Comparison of ENCODE assay signal across 10 cellular contexts in genomic region chr10:13758302-13758701, GRCh38.
DNase-seq lines count a peak whose midpoint lies in the region; ATAC-seq, FAIRE-seq and TF ChIP-seq lines count a peak whose summit lies in the region.
"Had no signal": no experiment of that assay in that cellular context is flagged by ENCODE, and none has a peak within 500 bp of the region (broad histone marks: within the 10 kb centered on the region; RNA-seq: fewer than 3 reads in every experiment).

No MANE protein-coding gene starts in this region.

- H3K36me3 ChIP-seq in HUES48 (ENCODE audit: control insufficient read depth, insufficient read depth, low read length): no peaks in the 10 kb centered on the region
- H3K36me3 ChIP-seq in bronchial epithelial cell (ENCODE audit: control insufficient read depth, insufficient read depth, low read length): no peaks in the 10 kb centered on the region
- peaks cover 24% of the 10 kb centered on the region for H3K36me3 ChIP-seq in mesodermal cell (ENCODE audit: control insufficient read depth, insufficient read depth, low read length)
- H3K36me3 ChIP-seq: tibial nerve had no signal

- H3K9me3 Mint-ChIP-seq in activated T-helper 17 cell treated with anti-CD3 and anti-CD28 coated beads, Interleukin-2, amount 50 U/mL, for 72 hours: no peaks in the 10 kb centered on the region

- no peak overlapping the region for H3K4me3 ChIP-seq in HUES48 (ENCODE audit: low read depth, low read length)
- H3K4me3 ChIP-seq in bronchial epithelial cell (ENCODE audit: low read depth, low read length): no peak overlapping the region
- H3K4me3 ChIP-seq in mesodermal cell (ENCODE audit: extremely low read depth, insufficient read depth, low read length, poor library complexity, severe bottlenecking): no peak overlapping the region
- H3K4me3 ChIP-seq: tibial nerve had no signal

- H3K9me3 ChIP-seq in HUES48 (ENCODE audit: control insufficient read depth, insufficient read depth, low read length) (no peaks in the 10 kb centered on the region), mesodermal cell (ENCODE audit: control insufficient read depth, low read length) (no peaks in the 10 kb centered on the region)
- H3K9me3 ChIP-seq: tibial nerve had no signal

- H3K4me1 ChIP-seq in HUES48 (ENCODE audit: control insufficient read depth, insufficient read depth, low read length) (peaks cover 26% of the 10 kb centered on the region), mesodermal cell (ENCODE audit: control insufficient read depth, insufficient read depth, low read length, poor library complexity, severe bottlenecking) (peaks cover 26% of the 10 kb centered on the region)

- peaks cover 3% of the 10 kb centered on the region for H3K27me3 Mint-ChIP-seq in activated T-helper 17 cell treated with anti-CD3 and anti-CD28 coated beads, Interleukin-2, amount 50 U/mL, for 72 hours

- H3K4me3 Mint-ChIP-seq in activated T-helper 17 cell treated with anti-CD3 and anti-CD28 coated beads, Interleukin-2, amount 50 U/mL, for 72 hours: no peak overlapping the region

- ATAC-seq in activated T-helper 17 cell treated with anti-CD3 and anti-CD28 coated beads, Interleukin-2, amount 50 U/mL, for 72 hours (replicated peaks): no peak
- no peak for ATAC-seq in left lobe of liver

- H3K27me3 ChIP-seq in HUES48 (ENCODE audit: control insufficient read depth, insufficient read depth, low read length): no peaks in the 10 kb centered on the region
- no peaks in the 10 kb centered on the region for H3K27me3 ChIP-seq in bronchial epithelial cell (ENCODE audit: control insufficient read depth, insufficient read depth, low read length)
- H3K27me3 ChIP-seq: tibial nerve had no signal

- no peak for TF ChIP-seq CTCF in bronchial epithelial cell (IDR thresholded peaks at IDR 0.05; ENCODE audit: insufficient read depth, low read length, severe bottlenecking)

- H3K36me3 Mint-ChIP-seq in activated T-helper 17 cell treated with anti-CD3 and anti-CD28 coated beads, Interleukin-2, amount 50 U/mL, for 72 hours (ENCODE audit: low read depth): no peaks in the 10 kb centered on the region

- H3K9ac ChIP-seq in HUES48 (ENCODE audit: low read depth, low read length): no peak overlapping the region

- peak; percentile 85 for DNase-seq in DMS 273 (lab: John Stamatoyannopoulos, UW; ENCODE audit: unreplicated experiment)
- peak; percentile 92 for DNase-seq in bronchial epithelial cell (ENCODE audit: low read depth)
- DNase-seq in left lobe of liver (ENCODE audit: low spot score): no peak
- no peak for DNase-seq in NCI-H1436 treated with DMSO at 0.1 percent for 48 hours (lab: John Stamatoyannopoulos, UW)
- DNase-seq in medulla oblongata (ENCODE audit: extremely low spot score): no peak
- DNase-seq: NCI-H187 treated with DMSO at 0.1 percent for 48 hours had no signal

- peak overlapping the region; percentile 77 for H3K27ac ChIP-seq in HUES48 (ENCODE audit: low read depth, low read length)
- peak overlapping the region; percentile 91 for H3K27ac ChIP-seq in mesodermal cell (ENCODE audit: low read depth, low read length, severe bottlenecking)

- no peak overlapping the region for H3K27ac Mint-ChIP-seq in activated T-helper 17 cell treated with anti-CD3 and anti-CD28 coated beads, Interleukin-2, amount 50 U/mL, for 72 hours

- FAIRE-seq in bronchial epithelial cell (lab: Jason Lieb, UNC): peak; percentile 55

- 56 to 75% methylated on average over 2 of the region's 2 CpGs for WGBS in mesodermal cell (ENCODE audit: insufficient coverage in 2 of 2), 2 experiments

- peaks cover 5% of the 10 kb centered on the region for H3K4me1 Mint-ChIP-seq in activated T-helper 17 cell treated with anti-CD3 and anti-CD28 coated beads, Interleukin-2, amount 50 U/mL, for 72 hours

Comparison
In these comparisons a context has a peak if more than half of its experiments do, and no peak if none do; other contexts are left out.
1. DNase-seq: peak in DMS 273 (single experiment) and bronchial epithelial cell (single experiment); none in left lobe of liver (single experiment), NCI-H1436 treated with DMSO at 0.1 percent for 48 hours (single experiment) and medulla oblongata (single experiment).